ENCODE assay signal across 12 cellular contexts in genomic region chr13:46010148-46010547, GRCh38. TPM values are rescaled to one million over a fixed set of nuclear protein-coding genes. Genes with fewer than 3 reads are reported as not detected.
DNase-seq lines count a peak whose midpoint lies in the region; ATAC-seq, FAIRE-seq and TF ChIP-seq lines count a peak whose summit lies in the region.
"Had no signal": no experiment of that assay in that cellular context is flagged by ENCODE, and none has a peak within 500 bp of the region (broad histone marks: within the 10 kb centered on the region; RNA-seq: fewer than 3 reads in every experiment).

No MANE protein-coding gene starts in this region.

- TF ChIP-seq EP300 in suprapubic skin (IDR thresholded peaks at IDR 0.05), result no peak

- H3K4me1 ChIP-seq in kidney (ENCODE audit: control insufficient read depth in 1 of 2, insufficient read depth in 1 of 2, low read depth in 1 of 2, low read length in 2 of 2) (no peaks in the 10 kb centered on the region), suprapubic skin (no peaks in the 10 kb centered on the region)
- H3K4me1 ChIP-seq: adrenal gland, heart left ventricle had no signal

- H3K9me3 ChIP-seq in kidney (ENCODE audit: control insufficient read depth in 1 of 2, low read length in 2 of 2), result no peaks in the 10 kb centered on the region
- no peaks in the 10 kb centered on the region for H3K9me3 ChIP-seq in suprapubic skin
- H3K9me3 ChIP-seq: adrenal gland, heart left ventricle, ovary had no signal

- H3K36me3 ChIP-seq in kidney (ENCODE audit: control insufficient read depth in 1 of 2, insufficient read depth in 2 of 2, low read length in 2 of 2) (peaks cover 6 to 23% of the 10 kb centered on the region in 2 donors), suprapubic skin (peaks cover 52% of the 10 kb centered on the region)
- H3K36me3 ChIP-seq: ovary had no signal

- TF ChIP-seq POLR2A in suprapubic skin (IDR thresholded peaks at IDR 0.05), result no peak

- in situ Hi-C loops in astrocyte of the cerebellum (cut with HindIII; ENCODE audit: low sequenced_read_pairs), result no loop called here

- no peaks in the 10 kb centered on the region for H3K27me3 ChIP-seq in suprapubic skin
- H3K27me3 ChIP-seq: adrenal gland, heart left ventricle, ovary had no signal

- TF ChIP-seq CTCF in HFF-Myc (IDR thresholded peaks at IDR 0.05; ENCODE audit: low read depth, low read length, missing control alignments) (peak; percentile 23), astrocyte of the cerebellum (IDR thresholded peaks at IDR 0.05; ENCODE audit: low read depth, low read length, missing control alignments) (peak; percentile 48), kidney (IDR thresholded peaks at IDR 0.05; ENCODE audit: borderline replicate concordance, extremely low read depth, insufficient read depth) (no peak), suprapubic skin (IDR thresholded peaks at IDR 0.05) (no peak)

- H3K4me3 ChIP-seq in HFF-Myc (replicated peaks; ENCODE audit: low read depth, low read length) (no peak overlapping the region), astrocyte of the cerebellum (ENCODE audit: low read depth, low read length) (no peak overlapping the region), kidney (ENCODE audit: low read length in 2 of 2) (no peak overlapping the region), suprapubic skin (no peak overlapping the region)
- H3K4me3 ChIP-seq: adrenal gland, heart left ventricle, ovary had no signal

- no peak overlapping the region for H3K27ac ChIP-seq in kidney (ENCODE audit: low read depth in 2 of 2, low read length in 2 of 2)
- H3K27ac ChIP-seq in suprapubic skin, result no peak overlapping the region
- H3K27ac ChIP-seq: adrenal gland, heart left ventricle, ovary had no signal

- FAIRE-seq in kidney (lab: Jason Lieb, UNC) (peak; percentile 8), RCC 7860 (lab: Jason Lieb, UNC) (no peak)

- ATAC-seq in GM18858 (IDR thresholded peaks at IDR 0.05; ENCODE audit: unreplicated experiment), result no peak
- ATAC-seq: activated CD4-positive, CD25-positive, alpha-beta regulatory T cell treated with anti-CD3 and anti-CD28 coated beads, Interleukin-2, amount 50 U/mL, for 24 hours; heart left ventricle had no signal

- intact Hi-C loops in kidney (cut with DNase I), result no loop called here

- H3K9ac ChIP-seq in kidney (ENCODE audit: low read length in 2 of 2), result no peak overlapping the region

- DNase-seq in AML-193 (lab: John Stamatoyannopoulos, UW), result peak; percentile 37 to 40
- DNase-seq in HFF-Myc (ENCODE audit: extremely low read depth, low read depth), result no peak
- DNase-seq in astrocyte of the cerebellum (ENCODE audit: low read depth), result no peak
- no peak for DNase-seq in kidney
- no peak for DNase-seq in RCC 7860 (ENCODE audit: low spot score)
- DNase-seq in stimulated activated naive CD4-positive, alpha-beta T cell treated with Interleukin-2 at 50 U/mL for 16 hours (lab: John Stamatoyannopoulos, UW), result no peak
- no peak for DNase-seq in suprapubic skin (ENCODE audit: low spot score in 2 of 2)
- DNase-seq: adrenal gland, heart left ventricle, ovary had no signal

- WGBS in suprapubic skin, result 83% methylated on average over 6 of the region's 6 CpGs

RNA-seq across cellular contexts. Expression of gene ZC3H13, which starts 42.4 kb away (rescaled TPM):
- total RNA-seq in kidney (53.1 TPM), suprapubic skin (10 to 100 TPM; 18.8 to 40.6 (median 34.7) TPM)
- 6.4 TPM for polyA plus RNA-seq in kidney (ENCODE audit: insufficient read depth, low read depth, low replicate concordance)

Comparison
In these comparisons a context has a peak if more than half of its experiments do, and no peak if none do; other contexts are left out.
1. DNase-seq: peak in AML-193 (2 of 2); none in HFF-Myc (single experiment), astrocyte of the cerebellum (single experiment), kidney (single experiment), RCC 7860 (single experiment), stimulated activated naive CD4-positive, alpha-beta T cell treated with Interleukin-2 at 50 U/mL for 16 hours (single experiment) and suprapubic skin (0 of 2).
2. CTCF ChIP-seq: peak in HFF-Myc (single experiment) and astrocyte of the cerebellum (single experiment); none in kidney (single experiment) and suprapubic skin (0 of 2).